In genomic region chr7:95601324-95601723, GRCh38 we compare ENCODE assay signal across 16 cellular contexts. TPM values are rescaled to one million over a fixed set of nuclear protein-coding genes. Genes with fewer than 3 reads are reported as not detected.
DNase-seq lines count a peak whose midpoint lies in the region; ATAC-seq and TF ChIP-seq lines count a peak whose summit lies in the region.
"Had no signal": no experiment of that assay in that cellular context is flagged by ENCODE, and none has a peak within 500 bp of the region (broad histone marks: within the 10 kb centered on the region; RNA-seq: fewer than 3 reads in every experiment).

No MANE protein-coding gene starts in this region.

- H3K36me3 Mint-ChIP-seq in nephron (ENCODE audit: low read depth), result no peaks in the 10 kb centered on the region
- no peaks in the 10 kb centered on the region for H3K36me3 Mint-ChIP-seq in chondrocyte (ENCODE audit: low read depth)

- H3K9me2 ChIP-seq in hepatocyte (replicated peaks; ENCODE audit: insufficient read depth), result no peaks in the 10 kb centered on the region

- H3K27me3 ChIP-seq in hepatocyte, result no peaks in the 10 kb centered on the region
- H3K27me3 ChIP-seq in gastrocnemius medialis, result no peaks in the 10 kb centered on the region

- H3K4me2 ChIP-seq in hepatocyte, result peak overlapping the region; percentile 34

- DNase-seq in Caki2 (ENCODE audit: low read depth), result peak; percentile 17
- no peak for DNase-seq in hepatocyte (ENCODE audit: low spot score)
- DNase-seq in gastrocnemius medialis, result no peak
- DNase-seq in chondrocyte (ENCODE audit: low spot score), result no peak
- DNase-seq in cerebellar cortex (ENCODE audit: low spot score), result no peak
- DNase-seq in stimulated activated CD4-positive, alpha-beta T cell treated with anti-CD3 and anti-CD28 coated beads, Interleukin-4, amount 100 ng/mL, for 4 hours, result no peak
- DNase-seq: C1 segment of cervical spinal cord; CD4-positive, alpha-beta T cell; DMS153; GF-D8; HCEC 1CT; HFFc6; IMR-90; KBM-7 had no signal

- no peak for ATAC-seq in gastrocnemius medialis

- no peak overlapping the region for H2AFZ ChIP-seq in hepatocyte

- peak overlapping the region; percentile 53 to 89 (median 76) for H3K27ac Mint-ChIP-seq in nephron
- no peak overlapping the region for H3K27ac Mint-ChIP-seq in chondrocyte (ENCODE audit: unreplicated experiment)
- H3K27ac Mint-ChIP-seq: B cell; CD4-positive, alpha-beta T cell; HFFc6 had no signal

- H3K4me1 Mint-ChIP-seq in nephron, result peaks cover 43% of the 10 kb centered on the region
- peaks cover 21% of the 10 kb centered on the region for H3K4me1 Mint-ChIP-seq in chondrocyte (ENCODE audit: low read depth)

- no peak for TF ChIP-seq POLR2A in gastrocnemius medialis (IDR thresholded peaks at IDR 0.05)

- H3K79me2 ChIP-seq in hepatocyte, result no peaks in the 10 kb centered on the region

- no peaks in the 10 kb centered on the region for H3K36me3 ChIP-seq in hepatocyte (replicated peaks; ENCODE audit: insufficient read depth, low read depth)
- H3K36me3 ChIP-seq in gastrocnemius medialis, result no peaks in the 10 kb centered on the region

- H3K27ac ChIP-seq in hepatocyte (no peak overlapping the region), gastrocnemius medialis (peak overlapping the region; percentile 7 to 97 (median 62))

- peaks cover 5% of the 10 kb centered on the region for H3K4me1 ChIP-seq in hepatocyte (ENCODE audit: insufficient read depth)
- H3K4me1 ChIP-seq in gastrocnemius medialis, result peaks cover 27 to 46% of the 10 kb centered on the region in 2 donors

- H3K9me3 ChIP-seq in hepatocyte (ENCODE audit: low read depth) (no peaks in the 10 kb centered on the region), gastrocnemius medialis (no peaks in the 10 kb centered on the region)

- 47% methylated on average over 3 of the region's 3 CpGs for WGBS in hepatocyte (ENCODE audit: low lambda C conversion rate, missing lambda C conversion rate)

- H3K4me3 ChIP-seq in hepatocyte, result no peak overlapping the region
- H3K4me3 ChIP-seq in gastrocnemius medialis, result no peak overlapping the region

- H3K27me3 Mint-ChIP-seq in nephron (ENCODE audit: low read depth) (no peaks in the 10 kb centered on the region), chondrocyte (ENCODE audit: low read depth) (no peaks in the 10 kb centered on the region)

- peaks cover 3% of the 10 kb centered on the region for H3K9me3 Mint-ChIP-seq in nephron
- H3K9me3 Mint-ChIP-seq in chondrocyte (ENCODE audit: low read depth), result peaks cover 3% of the 10 kb centered on the region

- H3K4me3 Mint-ChIP-seq in nephron, result no peak overlapping the region
- no peak overlapping the region for H3K4me3 Mint-ChIP-seq in chondrocyte (ENCODE audit: unreplicated experiment)
- H3K4me3 Mint-ChIP-seq: B cell; CD4-positive, alpha-beta T cell; HFFc6 had no signal

- TF ChIP-seq CTCF in hepatocyte (IDR thresholded peaks at IDR 0.05; ENCODE audit: poor library complexity) (no peak), nephron (IDR thresholded peaks at IDR 0.05; ENCODE audit: unreplicated experiment in 3 of 3) (no peak), gastrocnemius medialis (IDR thresholded peaks at IDR 0.05 in 4 of 5, conservative IDR thresholded peaks at IDR 0.05 in 1 of 5) (no peak), chondrocyte (IDR thresholded peaks at IDR 0.05) (no peak)

- in situ Hi-C loops in Caki2 (cut with HindIII; ENCODE audit: low pct_unique_long_range_greater_than_20kb, low sequenced_read_pairs), result no loop called here
- in situ Hi-C loops in gastrocnemius medialis (cut with MboI; ENCODE audit: low sequenced_read_pairs in 4 of 4), result no loop called here

- intact Hi-C loops in gastrocnemius medialis (cut with DNase I; ENCODE audit: low total_unique reads), result no loop called here

- H4K20me1 ChIP-seq in hepatocyte (ENCODE audit: insufficient read depth, poor library complexity, severe bottlenecking), result no peaks in the 10 kb centered on the region

RNA-seq across cellular contexts. Expression of gene PDK4, which starts 5.0 kb away (rescaled TPM):
- 0.41 and 1.9 TPM in 2 replicates for total RNA-seq in Caki2 (2014; rRNA removed; shearing (Covaris generic); ENCODE audit: low replicate concordance)
- total RNA-seq in hepatocyte (28.5 and 34.6 TPM in 2 replicates), gastrocnemius medialis (1,000 to 10,000 TPM; 2,371 to 5,827 (median 4,654) TPM), chondrocyte (1.9 to 8.6 TPM (median 7.3 TPM) in 3 replicates)
- 26.0 and 28.8 TPM in 2 replicates for polyA plus RNA-seq in hepatocyte
- total RNA-seq: CD4-positive, alpha-beta T cell; HFFc6 had no signal

Comparison
In these comparisons a context has a peak if more than half of its experiments do, and no peak if none do; other contexts are left out.
1. RNA of gene PDK4, which starts 5.0 kb away (total RNA-seq): 2,371 to 5,827 TPM in gastrocnemius medialis; 28.5 to 34.6 TPM in hepatocyte, 1.9 to 8.6 TPM in chondrocyte and 0.41 to 1.9 TPM in Caki2; every median in the first group is over 10 times any median in the second.